ENCODE assay signal across 8 cellular contexts in the genomic region with DNA sequence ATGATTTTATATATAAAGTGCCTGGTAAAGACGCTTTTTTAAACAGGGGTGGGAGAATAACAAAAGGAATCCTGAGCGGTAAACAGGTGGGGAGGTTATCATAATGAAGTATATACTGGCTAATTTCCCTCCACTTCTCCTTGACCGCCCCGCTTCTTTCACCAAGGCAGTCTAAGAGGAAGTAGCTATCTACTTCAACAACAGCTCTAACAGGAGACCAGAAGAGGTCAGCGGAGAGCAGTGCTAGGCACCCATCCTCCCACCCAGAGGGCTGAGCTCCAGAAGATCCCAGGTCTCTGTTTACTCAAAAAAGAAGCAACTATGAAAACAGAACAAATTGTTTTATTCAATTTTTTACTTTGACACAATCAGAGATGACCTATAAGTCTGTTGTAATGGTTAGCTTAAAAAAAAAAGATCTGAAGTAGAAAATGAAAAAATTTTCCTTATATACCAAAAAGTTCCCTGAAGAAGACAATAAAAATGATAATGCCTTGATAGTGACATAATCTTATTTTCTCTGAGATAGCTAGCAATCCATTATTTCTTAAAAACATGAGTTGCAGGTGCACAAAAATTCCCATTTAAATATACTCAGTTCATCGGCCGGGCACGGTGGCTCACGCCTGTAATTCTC.
DNase-seq lines count a peak whose midpoint lies in the region; ATAC-seq, FAIRE-seq and TF ChIP-seq lines count a peak whose summit lies in the region.

No MANE protein-coding gene starts in this region.

- H3K27me3 ChIP-seq in GM23248 (replicated peaks; ENCODE audit: insufficient read depth) (no peaks in the 10 kb centered on the region), Loucy (ENCODE audit: insufficient read depth, low read length, poor library complexity, severe bottlenecking) (no peaks in the 10 kb centered on the region), HepG2 (ENCODE audit: control insufficient read depth in 1 of 2, insufficient read depth in 2 of 2, low read length in 2 of 2) (no peaks in the 10 kb centered on the region)

- H3K9me2 ChIP-seq in GM23248 (ENCODE audit: insufficient read depth) (no peaks in the 10 kb centered on the region), Loucy (replicated peaks; ENCODE audit: low read depth, low read length) (no peaks in the 10 kb centered on the region)

- TF ChIP-seq POLR2A in HepG2 (IDR thresholded peaks at IDR 0.05; ENCODE audit: insufficient read depth in 1 of 2, low read depth in 2 of 2, low read length in 2 of 2) = no peak

- DNase-seq in NCI-H510A treated with DMSO at 0.1 percent for 48 hours (lab: John Stamatoyannopoulos, UW) (peak; percentile 20), NCI-H510A (lab: John Stamatoyannopoulos, UW) (no peak), GM23248 (peak; percentile 75), SK-MEL-5 (ENCODE audit: low read depth, low spot score) (peak; percentile 75), choroid plexus epithelial cell (ENCODE audit: low read depth) (peak; percentile 80), HepG2 (ENCODE audit: low spot score) (peak; percentile 44), substantia nigra (lab: John Stamatoyannopoulos, UW) (peak in 34 of 49 donors; percentile 1 to 56 (median 30))

- no TSS peak for BruUV-seq in HepG2 (replicated peaks; lab: Mats Ljungman, UMichigan)

- H3F3A ChIP-seq in GM23248 (ENCODE audit: insufficient read depth) = peaks cover 37% of the 10 kb centered on the region
- H3F3A ChIP-seq in Loucy (ENCODE audit: low read depth) = no peaks in the 10 kb centered on the region

- in situ Hi-C loops in GM23248 (cut with MboI) (no loop called here), SK-MEL-5 (cut with HindIII; ENCODE audit: low pct_unique_long_range_greater_than_20kb, low sequenced_read_pairs) (no loop called here), HepG2 (cut with HindIII; ENCODE audit: extremely low pct_ligation_motif_present, low pct_unique_long_range_greater_than_20kb) (loop anchor here (10.0 kb wide), 1 partner anchor 137 kb away; a partner anchor contains a TSS)

- peak; percentile 54 for TF ChIP-seq RAD21 in HepG2 (CRISPR knock-in tag; IDR thresholded peaks at IDR 0.05)

- intact Hi-C loops in HepG2 (cut with micrococcal nuclease; ENCODE audit: unreplicated experiment) = loop anchor here (1.0 to 10.0 kb wide), 6 partner anchors 44 to 357 kb away; a partner anchor contains a TSS

- no peak overlapping the region for H3K27ac ChIP-seq in GM23248
- no peak overlapping the region for H3K27ac ChIP-seq in HepG2 (ENCODE audit: extremely low read length, insufficient read depth, low read length)
- H3K27ac ChIP-seq in substantia nigra (ENCODE audit: low read depth, low read length, poor library complexity, severe bottlenecking) = no peak overlapping the region

- TF ChIP-seq CTCF in Loucy (conservative IDR thresholded peaks at IDR 0.05; ENCODE audit: low read length) (peak; percentile 91), choroid plexus epithelial cell (conservative IDR thresholded peaks at IDR 0.05; ENCODE audit: low read depth, low read length) (peak; percentile 92), HepG2 (CRISPR knock-in tag; IDR thresholded peaks at IDR 0.05) (peak; percentile 82)

- H3K4me3 ChIP-seq in GM23248 (no peak overlapping the region), Loucy (ENCODE audit: low read length, poor library complexity, severe bottlenecking) (no peak overlapping the region), choroid plexus epithelial cell (ENCODE audit: low read depth, low read length) (no peak overlapping the region), HepG2 (replicated peaks in 1 of 3; ENCODE audit: insufficient read depth in 1 of 3, low read depth in 2 of 3, low read length in 3 of 3) (no peak overlapping the region)

- ATAC-seq in HepG2 = peak; percentile 93

- CTCF ChIA-PET in HepG2 (lab: Yijun Ruan, JAX; ENCODE audit: low intra/inter-chr PET ratio, low total read pairs) = interaction anchor here (1.3 kb wide), 1 partner anchor 387 kb away, joined by 3 read pairs; no protein-coding TSS in a partner anchor

- H3K9ac ChIP-seq in GM23248 (no peak overlapping the region), Loucy (ENCODE audit: low read depth, low read length, poor library complexity, severe bottlenecking) (no peak overlapping the region), HepG2 (ENCODE audit: insufficient read depth, low read depth, low read length) (no peak overlapping the region)

- H3K9me3 ChIP-seq in GM23248 (ENCODE audit: low read depth) (no peaks in the 10 kb centered on the region), Loucy (ENCODE audit: insufficient read depth, low read depth, low read length) (no peaks in the 10 kb centered on the region), HepG2 (ENCODE audit: low read length) (no peaks in the 10 kb centered on the region)

- POLR2A ChIA-PET in HepG2 (lab: Yijun Ruan, JAX) = interaction anchor here (0.7 to 1.1 kb wide), 3 partner anchors 14 to 141 kb away, joined by 3 to 6 read pairs (median 3); a partner anchor contains a TSS

- H3K4me2 ChIP-seq in GM23248 (ENCODE audit: unreplicated experiment) = no peak overlapping the region
- no peak overlapping the region for H3K4me2 ChIP-seq in Loucy (ENCODE audit: low read depth, low read length, poor library complexity, severe bottlenecking)
- H3K4me2 ChIP-seq in HepG2 (ENCODE audit: low read depth, low read length) = no peak overlapping the region

- no peaks in the 10 kb centered on the region for H4K20me1 ChIP-seq in GM23248 (ENCODE audit: insufficient read depth)
- H4K20me1 ChIP-seq in Loucy (ENCODE audit: insufficient read depth, low read length, poor library complexity, severe bottlenecking) = no peaks in the 10 kb centered on the region
- no peaks in the 10 kb centered on the region for H4K20me1 ChIP-seq in HepG2 (ENCODE audit: insufficient read depth, low read length)

- TF ChIP-seq EP300 in HepG2 (IDR thresholded peaks at IDR 0.05; ENCODE audit: low read depth in 2 of 2, low read length in 2 of 2) (no peak), HepG2 (CRISPR knock-in tag; IDR thresholded peaks at IDR 0.05; ENCODE audit: borderline replicate concordance) (no peak)

- H3K4me1 ChIP-seq in GM23248 (ENCODE audit: insufficient read depth) (peaks cover 38% of the 10 kb centered on the region), Loucy (ENCODE audit: insufficient read depth, low read length, poor library complexity, severe bottlenecking) (peaks cover 8% of the 10 kb centered on the region), HepG2 (ENCODE audit: insufficient read depth, low read length) (peaks cover 22% of the 10 kb centered on the region)

- H3K79me2 ChIP-seq in GM23248 (ENCODE audit: insufficient read depth) = 0 out of 2 replicates have a peak, but pooled peaks cover 3% of the 10 kb centered on the region
- H3K79me2 ChIP-seq in Loucy (ENCODE audit: insufficient read depth, low read length) = no peaks in the 10 kb centered on the region
- no peaks in the 10 kb centered on the region for H3K79me2 ChIP-seq in HepG2 (ENCODE audit: insufficient read depth, low read length)

- no peak overlapping the region for H2AFZ ChIP-seq in GM23248
- H2AFZ ChIP-seq in Loucy (ENCODE audit: low read length) = no peak overlapping the region
- no peak overlapping the region for H2AFZ ChIP-seq in HepG2 (ENCODE audit: low read length)

- 71 to 73% methylated on average over 9 of the region's 9 CpGs for WGBS in GM23248 (ENCODE audit: low coverage in 1 of 2, low lambda C conversion rate in 2 of 2, missing lambda C conversion rate in 2 of 2), 2 experiments
- WGBS in HepG2 (ENCODE audit: low lambda C conversion rate) = 87% methylated on average over 9 of the region's 9 CpGs

- no peaks in the 10 kb centered on the region for H3K36me3 ChIP-seq in GM23248 (ENCODE audit: low read depth)
- no peaks in the 10 kb centered on the region for H3K36me3 ChIP-seq in Loucy (ENCODE audit: insufficient read depth, low read length)
- no peaks in the 10 kb centered on the region for H3K36me3 ChIP-seq in HepG2 (replicated peaks in 1 of 2; ENCODE audit: control insufficient read depth in 1 of 2, insufficient read depth in 2 of 2, low read length in 2 of 2)

- FAIRE-seq in HepG2 (lab: Jason Lieb, UNC) = peak; percentile 78

TF ChIP-seq in HepG2, 621 proteins besides CTCF, POLR2A, EP300 and RAD21:
- TF ChIP-seq ELF1 (CRISPR knock-in tag; IDR thresholded peaks at IDR 0.05) (0 out of 2 replicates have a peak, but pooled peaks have one; percentile 19), NR2F6 (IDR thresholded peaks at IDR 0.05) (no peak), NR2F6 (CRISPR knock-in tag; IDR thresholded peaks at IDR 0.05) (no peak), RXRB (CRISPR knock-in tag; IDR thresholded peaks at IDR 0.05; ENCODE audit: borderline replicate concordance) (0 out of 2 replicates have a peak, but pooled peaks have one; percentile 17), PAX8 (CRISPR knock-in tag; IDR thresholded peaks at IDR 0.05; ENCODE audit: borderline replicate concordance) (no peak), SMC3 (IDR thresholded peaks at IDR 0.05; ENCODE audit: low read length) (peak; percentile 78), STAG1 (CRISPR knock-in tag; IDR thresholded peaks at IDR 0.05) (peak; percentile 79), SAP130 (CRISPR knock-in tag; IDR thresholded peaks at IDR 0.05; ENCODE audit: low read depth) (peak; percentile 37; the same call in 1 of the 2 replicates), ZNF549 (CRISPR knock-in tag; IDR thresholded peaks at IDR 0.05) (no peak), ELF3 (CRISPR knock-in tag; IDR thresholded peaks at IDR 0.05) (peak; percentile 92), XRCC5 (optimal IDR thresholded peaks at IDR 0.05; ENCODE audit: low read length) (peak; percentile 24)
- TF ChIP-seq, protein P1, sequence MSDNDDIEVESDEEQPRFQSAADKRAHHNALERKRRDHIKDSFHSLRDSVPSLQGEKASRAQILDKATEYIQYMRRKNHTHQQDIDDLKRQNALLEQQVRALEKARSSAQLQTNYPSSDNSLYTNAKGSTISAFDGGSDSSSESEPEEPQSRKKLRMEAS (IDR thresholded peaks at IDR 0.05) = no peak
- TF ChIP-seq, protein P2, sequence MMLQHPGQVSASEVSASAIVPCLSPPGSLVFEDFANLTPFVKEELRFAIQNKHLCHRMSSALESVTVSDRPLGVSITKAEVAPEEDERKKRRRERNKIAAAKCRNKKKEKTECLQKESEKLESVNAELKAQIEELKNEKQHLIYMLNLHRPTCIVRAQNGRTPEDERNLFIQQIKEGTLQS (CRISPR knock-in tag; IDR thresholded peaks at IDR 0.05) = no peak
